18 cellular contexts compared by ENCODE assay signal in the genomic region with DNA sequence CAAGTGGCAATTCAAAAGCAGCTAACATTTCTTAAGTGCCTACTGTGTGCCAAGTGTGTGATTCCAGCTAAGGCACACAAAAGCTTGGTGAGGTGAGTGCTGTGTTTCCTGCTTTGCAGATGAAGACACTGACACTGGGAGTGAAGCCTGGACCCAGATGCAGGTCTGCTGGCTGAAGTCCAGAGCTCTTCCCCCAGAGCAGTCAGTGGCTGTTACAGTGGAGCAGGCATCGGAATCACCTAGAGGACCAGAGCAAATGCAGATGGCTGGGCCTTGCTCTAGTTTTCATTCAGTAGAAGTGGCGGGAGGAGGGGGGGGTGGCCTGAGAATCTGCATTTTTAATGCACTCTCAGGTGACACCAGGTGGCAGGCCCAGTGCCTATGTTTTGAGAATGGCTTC.
DNase-seq lines count a peak whose midpoint lies in the region; ATAC-seq and TF ChIP-seq lines count a peak whose summit lies in the region.
"Had no signal": no experiment of that assay in that cellular context is flagged by ENCODE, and none has a peak within 500 bp of the region (broad histone marks: within the 10 kb centered on the region; RNA-seq: fewer than 3 reads in every experiment).

No MANE protein-coding gene starts in this region.

- peaks cover 65% of the 10 kb centered on the region for H3K27me3 Mint-ChIP-seq in Calu3 (ENCODE audit: unreplicated experiment)
- H3K27me3 Mint-ChIP-seq in activated CD4-positive, alpha-beta memory T cell treated with anti-CD3 and anti-CD28 coated beads for 36 hours: peaks cover 5% of the 10 kb centered on the region

- TF ChIP-seq CTCF in Calu3 (IDR thresholded peaks at IDR 0.05; ENCODE audit: unreplicated experiment): no peak

- H3K9me3 Mint-ChIP-seq in Calu3 (ENCODE audit: low read depth, unreplicated experiment): no peaks in the 10 kb centered on the region
- H3K9me3 Mint-ChIP-seq in activated CD4-positive, alpha-beta memory T cell treated with anti-CD3 and anti-CD28 coated beads for 36 hours: no peaks in the 10 kb centered on the region
- H3K9me3 Mint-ChIP-seq: CD4-positive, alpha-beta T cell; T-cell had no signal

- H3K4me1 Mint-ChIP-seq in Calu3 (ENCODE audit: low read depth, unreplicated experiment): no peaks in the 10 kb centered on the region
- no peaks in the 10 kb centered on the region for H3K4me1 Mint-ChIP-seq in activated CD4-positive, alpha-beta memory T cell treated with anti-CD3 and anti-CD28 coated beads for 36 hours (ENCODE audit: low read depth)
- H3K4me1 Mint-ChIP-seq: T-cell had no signal

- no peaks in the 10 kb centered on the region for H3K36me3 Mint-ChIP-seq in Calu3 (ENCODE audit: insufficient read depth, unreplicated experiment)
- no peaks in the 10 kb centered on the region for H3K36me3 Mint-ChIP-seq in activated CD4-positive, alpha-beta memory T cell treated with anti-CD3 and anti-CD28 coated beads for 36 hours
- H3K36me3 Mint-ChIP-seq: T-cell had no signal

- BruUV-seq in Calu3 (replicated peaks; lab: Mats Ljungman, UMichigan): no TSS peak

- no peak overlapping the region for H3K27ac Mint-ChIP-seq in Calu3 (ENCODE audit: unreplicated experiment)
- H3K27ac Mint-ChIP-seq in activated CD4-positive, alpha-beta memory T cell treated with anti-CD3 and anti-CD28 coated beads for 36 hours: no peak overlapping the region
- H3K27ac Mint-ChIP-seq: CD4-positive, alpha-beta T cell; T-cell had no signal

- intact Hi-C loops in Calu3 (cut with micrococcal nuclease; ENCODE audit: unreplicated experiment): no loop called here
- intact Hi-C loops in activated CD4-positive, alpha-beta memory T cell treated with anti-CD3 and anti-CD28 coated beads for 36 hours (cut with micrococcal nuclease): no loop called here

- peak; percentile 42 for DNase-seq in NCI-H2171 treated with DMSO at 0.1 percent for 48 hours (lab: John Stamatoyannopoulos, UW)
- no peak for DNase-seq in NCI-H2171 (lab: John Stamatoyannopoulos, UW)
- DNase-seq in NCI-H2029 treated with DMSO at 0.1 percent for 48 hours (lab: John Stamatoyannopoulos, UW): peak; percentile 81
- peak; percentile 45 for DNase-seq in mesenteric fat pad (ENCODE audit: low spot score)
- DNase-seq in Calu3: no peak
- no peak for DNase-seq in activated CD4-positive, alpha-beta memory T cell treated with anti-CD3 and anti-CD28 coated beads for 36 hours
- DNase-seq: 8988T; CD4-positive, alpha-beta T cell; DMS153; MV-4-11; NCI-H1417 treated with DMSO at 0.1 percent for 48 hours; NCI-H226; NCI-H526 treated with DMSO at 0.1 percent for 48 hours; OCI-M1; Right ventricle myocardium superior; T-cell had no signal

- POLR2A ChIA-PET in activated CD4-positive, alpha-beta memory T cell treated with anti-CD3 and anti-CD28 coated beads for 36 hours (lab: Charles Lee): no interaction called here

- ATAC-seq in SK-N-SH treated with all-trans-retinoic acid at 6 μM for 48 hours (no peak), GM18858 (IDR thresholded peaks at IDR 0.05; ENCODE audit: unreplicated experiment) (no peak)
- ATAC-seq: T-cell had no signal

- H3K4me3 Mint-ChIP-seq in Calu3 (ENCODE audit: low read depth, unreplicated experiment): no peak overlapping the region
- no peak overlapping the region for H3K4me3 Mint-ChIP-seq in activated CD4-positive, alpha-beta memory T cell treated with anti-CD3 and anti-CD28 coated beads for 36 hours
- H3K4me3 Mint-ChIP-seq: CD4-positive, alpha-beta T cell; T-cell had no signal

- CTCF ChIA-PET in Calu3 (lab: Charles Lee): no interaction called here
- CTCF ChIA-PET in activated CD4-positive, alpha-beta memory T cell treated with anti-CD3 and anti-CD28 coated beads for 36 hours (lab: Charles Lee): interaction anchor here (1.0 kb wide), 1 partner anchor 8 kb away, joined by 3 read pairs; no protein-coding TSS in a partner anchor

TF ChIP-seq in SK-N-SH treated with all-trans-retinoic acid at 6 μM for 48 hours, 23 proteins besides CTCF, POLR2A, EP300 and RAD21:
- TF ChIP-seq ISL1 (CRISPR knock-in tag; IDR thresholded peaks at IDR 0.05) (no peak), RARB (CRISPR knock-in tag; IDR thresholded peaks at IDR 0.05) (no peak), TCF4 (CRISPR knock-in tag; IDR thresholded peaks at IDR 0.05; ENCODE audit: borderline replicate concordance) (peak; percentile 13; the same call in 1 of the 2 replicates), TSHZ2 (CRISPR knock-in tag; IDR thresholded peaks at IDR 0.05) (no peak), TOX (CRISPR knock-in tag; IDR thresholded peaks at IDR 0.05; ENCODE audit: borderline replicate concordance) (no peak)

Comparison
In these comparisons a context has a peak if more than half of its experiments do, and no peak if none do; other contexts are left out.
1. DNase-seq: peak in NCI-H2171 treated with DMSO at 0.1 percent for 48 hours (single experiment), NCI-H2029 treated with DMSO at 0.1 percent for 48 hours (single experiment) and mesenteric fat pad (single experiment); none in NCI-H2171 (single experiment), Calu3 (single experiment) and activated CD4-positive, alpha-beta memory T cell treated with anti-CD3 and anti-CD28 coated beads for 36 hours (single experiment).